ENCODE assay signal across 8 cellular contexts in genomic region chr14:49977126-49977841, GRCh38.
DNase-seq lines count a peak whose midpoint lies in the region; ATAC-seq lines count a peak whose summit lies in the region.

No MANE protein-coding gene starts in this region.

- H3K9me3 Mint-ChIP-seq in CD4-positive, CD25-positive, alpha-beta regulatory T cell, result peaks cover 0 to 2% (median 0%) of the 10 kb centered on the region in 7 donors
- no peaks in the 10 kb centered on the region for H3K9me3 Mint-ChIP-seq in activated T-cell treated with anti-CD3 and anti-CD28 coated beads, Interleukin-2, amount 50 U/mL, for 24 hours

- H3K4me3 Mint-ChIP-seq in CD4-positive, CD25-positive, alpha-beta regulatory T cell, result peak overlapping the region; percentile 58 to 92 (median 86)
- peak overlapping the region; percentile 46 for H3K4me3 Mint-ChIP-seq in activated T-cell treated with anti-CD3 and anti-CD28 coated beads, Interleukin-2, amount 50 U/mL, for 24 hours

- H3K4me3 ChIP-seq in CD4-positive, CD25-positive, alpha-beta regulatory T cell (ENCODE audit: low read depth, low read length), result peak overlapping the region; percentile 82

- no peaks in the 10 kb centered on the region for H3K36me3 ChIP-seq in CD4-positive, CD25-positive, alpha-beta regulatory T cell (ENCODE audit: control insufficient read depth, insufficient read depth, low read length)

- H3K4me1 Mint-ChIP-seq in CD4-positive, CD25-positive, alpha-beta regulatory T cell, result peaks cover 27 to 93% (median 69%) of the 10 kb centered on the region in 4 donors
- H3K4me1 Mint-ChIP-seq in activated T-cell treated with anti-CD3 and anti-CD28 coated beads, Interleukin-2, amount 50 U/mL, for 24 hours (ENCODE audit: low read depth), result peaks cover 94% of the 10 kb centered on the region

- ATAC-seq in CD4-positive, CD25-positive, alpha-beta regulatory T cell (ENCODE audit: low read depth in 2 of 2), result peak; percentile 89
- ATAC-seq in GM21367 (IDR thresholded peaks at IDR 0.05; ENCODE audit: unreplicated experiment) (peak; percentile 51), HG03571 (IDR thresholded peaks at IDR 0.05; ENCODE audit: unreplicated experiment) (peak; percentile 84)

- no peaks in the 10 kb centered on the region for H3K27me3 Mint-ChIP-seq in CD4-positive, CD25-positive, alpha-beta regulatory T cell
- no peaks in the 10 kb centered on the region for H3K27me3 Mint-ChIP-seq in activated T-cell treated with anti-CD3 and anti-CD28 coated beads, Interleukin-2, amount 50 U/mL, for 24 hours

- peak; percentile 5 to 89 (median 67) for DNase-seq in CD4-positive, CD25-positive, alpha-beta regulatory T cell
- DNase-seq in activated T-cell treated with anti-CD3 and anti-CD28 coated beads, Interleukin-2, amount 50 U/mL, for 24 hours, result peak; percentile 63
- peak; percentile 51 to 58 for DNase-seq in stimulated activated CD4-positive, alpha-beta T cell treated with anti-CD3 and anti-CD28 coated beads, Interleukin-2, amount 100 ng/mL, for 24 hours
- DNase-seq in NCI-H524 (lab: John Stamatoyannopoulos, UW) (no peak), NCI-H2107 (lab: John Stamatoyannopoulos, UW) (no peak), kidney glomerular epithelial cell (lab: John Stamatoyannopoulos, UW) (no peak)

- peak overlapping the region; percentile 97 to 99 (median 99) for H3K27ac Mint-ChIP-seq in CD4-positive, CD25-positive, alpha-beta regulatory T cell
- H3K27ac Mint-ChIP-seq in activated T-cell treated with anti-CD3 and anti-CD28 coated beads, Interleukin-2, amount 50 U/mL, for 24 hours, result peak overlapping the region; percentile 91

- H3K9me3 ChIP-seq in CD4-positive, CD25-positive, alpha-beta regulatory T cell (ENCODE audit: control insufficient read depth in 2 of 2, low read length in 2 of 2), result no peaks in the 10 kb centered on the region

- peaks cover 17% of the 10 kb centered on the region for H3K36me3 Mint-ChIP-seq in CD4-positive, CD25-positive, alpha-beta regulatory T cell
- no peaks in the 10 kb centered on the region for H3K36me3 Mint-ChIP-seq in activated T-cell treated with anti-CD3 and anti-CD28 coated beads, Interleukin-2, amount 50 U/mL, for 24 hours (ENCODE audit: low read depth)

- H3K4me1 ChIP-seq in CD4-positive, CD25-positive, alpha-beta regulatory T cell (ENCODE audit: control insufficient read depth, insufficient read depth, low read length, poor library complexity, severe bottlenecking), result peaks cover 74% of the 10 kb centered on the region

- H3K27me3 ChIP-seq in CD4-positive, CD25-positive, alpha-beta regulatory T cell (ENCODE audit: control insufficient read depth, insufficient read depth, low read length), result no peaks in the 10 kb centered on the region

- peak overlapping the region; percentile 79 for H3K27ac ChIP-seq in CD4-positive, CD25-positive, alpha-beta regulatory T cell (ENCODE audit: insufficient read depth, low read length, poor library complexity, severe bottlenecking)

Comparison
In these comparisons a context has a peak if more than half of its experiments do, and no peak if none do; other contexts are left out.
1. DNase-seq: peak in CD4-positive, CD25-positive, alpha-beta regulatory T cell (3 of 3), activated T-cell treated with anti-CD3 and anti-CD28 coated beads, Interleukin-2, amount 50 U/mL, for 24 hours (single experiment) and stimulated activated CD4-positive, alpha-beta T cell treated with anti-CD3 and anti-CD28 coated beads, Interleukin-2, amount 100 ng/mL, for 24 hours (2 of 2); none in NCI-H524 (0 of 2), NCI-H2107 (single experiment) and kidney glomerular epithelial cell (single experiment).
2. Peak in every context shown above with its lines, with median percentiles within 50 percentile points of each other: ATAC-seq.